8 cellular contexts compared by ENCODE assay signal in genomic region chr2:74261204-74261864, GRCh38.
DNase-seq lines count a peak whose midpoint lies in the region; ATAC-seq and TF ChIP-seq lines count a peak whose summit lies in the region.

No MANE protein-coding gene starts in this region.

- WGBS in mesendoderm (ENCODE audit: extremely low coverage, insufficient coverage, low lambda C conversion rate): no CpG with 5 or more reads among the region's 6 CpGs

- H3K9ac ChIP-seq in mesendoderm (ENCODE audit: low read length): no peak overlapping the region

- no peaks in the 10 kb centered on the region for H3K27me3 ChIP-seq in mesendoderm (ENCODE audit: insufficient read depth, low read length, poor library complexity)

- H3K79me1 ChIP-seq in mesendoderm (ENCODE audit: low read length): no peaks in the 10 kb centered on the region

- H3K27ac Mint-ChIP-seq in chondrocyte (ENCODE audit: unreplicated experiment): peak overlapping the region; percentile 59

- no peak overlapping the region for H3K4ac ChIP-seq in mesendoderm (ENCODE audit: low read depth, low read length)

- H3K4me3 ChIP-seq in mesendoderm (ENCODE audit: low read length): no peak overlapping the region

- H4K5ac ChIP-seq in mesendoderm (ENCODE audit: low read length): no peak overlapping the region

- H3K23ac ChIP-seq in mesendoderm (ENCODE audit: low read length): no peak overlapping the region

- peak overlapping the region; percentile 51 for H2BK5ac ChIP-seq in mesendoderm (ENCODE audit: low read length)

- H3K36me3 Mint-ChIP-seq in chondrocyte (ENCODE audit: low read depth): no peaks in the 10 kb centered on the region

- peaks cover 4% of the 10 kb centered on the region for H3K4me1 Mint-ChIP-seq in chondrocyte (ENCODE audit: low read depth)

- no peak overlapping the region for H2AK5ac ChIP-seq in mesendoderm (ENCODE audit: low read length)

- H3K4me3 Mint-ChIP-seq in chondrocyte (ENCODE audit: unreplicated experiment): no peak overlapping the region

- peak overlapping the region; percentile 28 for H3K56ac ChIP-seq in mesendoderm (ENCODE audit: low read length)

- H2BK15ac ChIP-seq in mesendoderm (replicated peaks; ENCODE audit: low read depth): no peak overlapping the region

- H4K8ac ChIP-seq in mesendoderm (ENCODE audit: low read depth, low read length): no peak overlapping the region

- no peaks in the 10 kb centered on the region for H3K36me3 ChIP-seq in mesendoderm (ENCODE audit: control insufficient read depth, insufficient read depth, low read length)

- no peak overlapping the region for H3K27ac ChIP-seq in mesendoderm (ENCODE audit: low read depth, low read length)

- no peak overlapping the region for H3K4me2 ChIP-seq in mesendoderm (ENCODE audit: low read length)

- H3K4me1 ChIP-seq in mesendoderm (ENCODE audit: control insufficient read depth, low read depth, low read length): peaks cover 11% of the 10 kb centered on the region

- no peak overlapping the region for H3K18ac ChIP-seq in mesendoderm (ENCODE audit: low read length)

- peak; percentile 22 for DNase-seq in DMS153 (lab: John Stamatoyannopoulos, UW)
- peak; percentile 0 for DNase-seq in NCI-H128 (lab: John Stamatoyannopoulos, UW; ENCODE audit: unreplicated experiment)
- DNase-seq in chondrocyte (ENCODE audit: low spot score): no peak
- DNase-seq in mesendoderm: peak; percentile 93
- DNase-seq in stimulated activated CD4-positive, alpha-beta T cell treated with anti-CD3 and anti-CD28 coated beads, Interleukin-4, amount 100 ng/mL, for 4 hours: no peak
- no peak for DNase-seq in activated naive CD4-positive, alpha-beta T cell treated with Interleukin-2 at 50 U/mL for 16 hours

- H3K9me3 Mint-ChIP-seq in chondrocyte (ENCODE audit: low read depth): no peaks in the 10 kb centered on the region

- H3K27me3 Mint-ChIP-seq in chondrocyte (ENCODE audit: low read depth): no peaks in the 10 kb centered on the region

- H2BK120ac ChIP-seq in mesendoderm (ENCODE audit: low read depth, low read length): no peak overlapping the region

- no peaks in the 10 kb centered on the region for H3K79me2 ChIP-seq in mesendoderm (ENCODE audit: control insufficient read depth, insufficient read depth, low read length)

- ATAC-seq in GM21423 (IDR thresholded peaks at IDR 0.05; ENCODE audit: unreplicated experiment) (no peak), GM19324 (IDR thresholded peaks at IDR 0.05; ENCODE audit: low FRiP score, unreplicated experiment) (no peak)

- TF ChIP-seq CTCF in chondrocyte (IDR thresholded peaks at IDR 0.05): peak; percentile 88

Comparison
In these comparisons a context has a peak if more than half of its experiments do, and no peak if none do; other contexts are left out.
1. DNase-seq: peak in DMS153 (single experiment), NCI-H128 (single experiment) and mesendoderm (single experiment); none in chondrocyte (single experiment), stimulated activated CD4-positive, alpha-beta T cell treated with anti-CD3 and anti-CD28 coated beads, Interleukin-4, amount 100 ng/mL, for 4 hours (0 of 2) and activated naive CD4-positive, alpha-beta T cell treated with Interleukin-2 at 50 U/mL for 16 hours (single experiment).